ENCODE assay signal across 15 cellular contexts in the genomic region with DNA sequence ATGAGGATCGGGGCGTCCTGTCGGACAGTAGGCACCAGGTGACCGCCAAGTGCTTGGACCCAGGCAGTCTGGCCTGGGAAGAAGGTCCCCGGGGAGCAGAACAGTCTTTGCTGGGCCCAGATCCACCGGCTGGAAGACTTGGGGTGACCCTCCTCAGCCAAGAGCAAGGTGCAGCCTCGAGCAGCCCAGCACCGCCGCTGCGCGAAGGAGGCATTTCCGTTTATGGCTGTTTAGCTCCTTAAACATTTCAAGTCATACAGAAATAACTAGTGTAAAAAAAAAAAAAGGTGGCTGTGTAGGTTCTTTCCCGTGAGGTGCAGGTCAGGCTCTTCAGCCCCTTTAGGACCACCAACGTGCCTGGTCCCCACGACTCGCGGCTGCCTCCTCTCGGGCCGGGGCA.
DNase-seq lines count a peak whose midpoint lies in the region; ATAC-seq and TF ChIP-seq lines count a peak whose summit lies in the region.
"Had no signal": no experiment of that assay in that cellular context is flagged by ENCODE, and none has a peak within 500 bp of the region (broad histone marks: within the 10 kb centered on the region; RNA-seq: fewer than 3 reads in every experiment).

No MANE protein-coding gene starts in this region.

- no peak for TF ChIP-seq POLR2A in heart left ventricle (IDR thresholded peaks at IDR 0.05)
- TF ChIP-seq POLR2A in testis (IDR thresholded peaks at IDR 0.05), result no peak

- ATAC-seq in Right ventricle myocardium inferior (no peak), heart left ventricle (no peak)
- ATAC-seq: A549; CD8-positive, alpha-beta T cell had no signal

- no peaks in the 10 kb centered on the region for H3K36me3 ChIP-seq in heart left ventricle
- no peaks in the 10 kb centered on the region for H3K36me3 ChIP-seq in testis (ENCODE audit: low read depth, missing control alignments)
- H3K36me3 ChIP-seq: BLaER1 treated with 17β-estradiol and CSF1 and Interleukin-3, amounts not matched to agents 10 nM and 100 nM had no signal

- TF ChIP-seq CTCF in heart left ventricle (IDR thresholded peaks at IDR 0.05) (no peak), testis (IDR thresholded peaks at IDR 0.05) (no peak)

- 92 to 97% (median 94%) methylated on average over 19 of the region's 19 CpGs for WGBS in heart left ventricle, 4 donors
- WGBS in testis, 2 donors, result 63 to 72% methylated on average over 19 of the region's 19 CpGs

- H3K4me3 ChIP-seq in heart left ventricle (no peak overlapping the region), testis (peak overlapping the region; percentile 29 to 46)
- H3K4me3 ChIP-seq: A549; BLaER1 treated with 17β-estradiol and CSF1 and Interleukin-3, amounts not matched to agents 10 nM and 100 nM had no signal

- H3K27ac ChIP-seq in heart left ventricle, result no peak overlapping the region
- H3K27ac ChIP-seq in testis, result no peak overlapping the region
- H3K27ac ChIP-seq: 22Rv1; A549; BLaER1 treated with 17β-estradiol and CSF1 and Interleukin-3, amounts not matched to agents 10 nM and 100 nM had no signal

- no peaks in the 10 kb centered on the region for H3K4me1 ChIP-seq in heart left ventricle
- no peaks in the 10 kb centered on the region for H3K4me1 ChIP-seq in testis
- H3K4me1 ChIP-seq: A549; BLaER1 treated with 17β-estradiol and CSF1 and Interleukin-3, amounts not matched to agents 10 nM and 100 nM; Caco-2 had no signal

- H3K9me3 ChIP-seq in heart left ventricle, result no peaks in the 10 kb centered on the region
- no peaks in the 10 kb centered on the region for H3K9me3 ChIP-seq in testis
- H3K9me3 ChIP-seq: Caco-2 had no signal

- DNase-seq in Right ventricle myocardium inferior (ENCODE audit: missing footprints), result peak; percentile 74
- DNase-seq in heart left ventricle, result no peak
- DNase-seq in testis, result no peak
- DNase-seq in NCI-H146 (lab: John Stamatoyannopoulos, UW), result no peak
- no peak for DNase-seq in NCI-H146 treated with DMSO at 0.1 percent for 48 hours (lab: John Stamatoyannopoulos, UW; ENCODE audit: unreplicated experiment)
- DNase-seq: AML-193; Caco-2; Calu3; CD4-positive, alpha-beta T cell; CD8-positive, alpha-beta T cell; DMS79 treated with DMSO at 0.1 percent for 48 hours; GF-D8 had no signal

- intact Hi-C loops in Right ventricle myocardium inferior (cut with DNase I), result no loop called here
- intact Hi-C loops in heart left ventricle (cut with DNase I), result no loop called here
- intact Hi-C loops in testis (cut with DNase I; ENCODE audit: low total_unique reads), result no loop called here

- H3K27me3 ChIP-seq in heart left ventricle, result no peaks in the 10 kb centered on the region
- no peaks in the 10 kb centered on the region for H3K27me3 ChIP-seq in testis
- H3K27me3 ChIP-seq: BLaER1 treated with 17β-estradiol and CSF1 and Interleukin-3, amounts not matched to agents 10 nM and 100 nM had no signal

Comparison
In these comparisons a context has a peak if more than half of its experiments do, and no peak if none do; other contexts are left out.
1. H3K4me3 ChIP-seq: peak in testis (2 of 2); none in heart left ventricle (0 of 12).